1 cellular context compared by ENCODE assay signal in the genomic region with DNA sequence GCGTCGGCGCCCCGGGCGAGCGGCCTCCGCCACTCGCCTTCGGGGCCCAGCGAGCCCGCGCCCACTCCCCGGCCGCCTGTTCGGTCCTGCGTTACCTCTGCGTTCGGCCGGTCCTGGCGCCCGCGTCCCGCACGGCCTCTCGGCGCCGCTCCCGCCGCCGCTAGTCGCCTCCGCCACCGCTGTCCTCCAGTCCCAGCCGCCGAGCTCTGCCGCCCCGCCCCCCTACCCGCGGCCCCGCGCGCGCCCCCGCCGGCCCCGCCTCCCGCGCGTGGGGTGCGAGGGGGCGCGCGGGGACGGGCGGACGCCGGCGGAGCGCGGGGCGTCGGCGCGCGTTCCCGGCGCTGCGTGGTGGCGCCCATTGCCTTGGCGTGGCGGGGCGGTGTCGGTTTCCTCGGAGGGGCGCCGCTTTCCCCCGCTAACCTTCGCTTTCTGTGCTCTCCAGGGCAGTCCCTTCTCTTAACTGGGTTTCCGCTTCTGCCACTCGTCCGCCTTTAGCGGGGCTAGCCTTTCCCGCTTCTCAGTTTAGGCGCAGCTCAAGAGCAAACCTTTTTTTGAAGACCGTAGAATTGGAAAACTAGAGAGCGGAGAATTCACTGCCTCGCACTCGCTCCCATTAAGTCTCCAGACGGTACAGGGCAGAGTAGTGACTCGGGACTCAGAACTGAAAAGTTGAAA.
TF ChIP-seq lines count a peak whose summit lies in the region.

A gene with protein sequence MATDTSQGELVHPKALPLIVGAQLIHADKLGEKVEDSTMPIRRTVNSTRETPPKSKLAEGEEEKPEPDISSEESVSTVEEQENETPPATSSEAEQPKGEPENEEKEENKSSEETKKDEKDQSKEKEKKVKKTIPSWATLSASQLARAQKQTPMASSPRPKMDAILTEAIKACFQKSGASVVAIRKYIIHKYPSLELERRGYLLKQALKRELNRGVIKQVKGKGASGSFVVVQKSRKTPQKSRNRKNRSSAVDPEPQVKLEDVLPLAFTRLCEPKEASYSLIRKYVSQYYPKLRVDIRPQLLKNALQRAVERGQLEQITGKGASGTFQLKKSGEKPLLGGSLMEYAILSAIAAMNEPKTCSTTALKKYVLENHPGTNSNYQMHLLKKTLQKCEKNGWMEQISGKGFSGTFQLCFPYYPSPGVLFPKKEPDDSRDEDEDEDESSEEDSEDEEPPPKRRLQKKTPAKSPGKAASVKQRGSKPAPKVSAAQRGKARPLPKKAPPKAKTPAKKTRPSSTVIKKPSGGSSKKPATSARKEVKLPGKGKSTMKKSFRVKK (minus strand): TSS at position 208 of the 675 bp plus-strand sequence. CDS start 6,867 bp downstream, outside the sequence.

TF ChIP-seq in GM12878, 131 proteins besides CTCF, POLR2A, EP300 and RAD21 (continued from another document and continues in another):
- TF ChIP-seq, protein P1, sequence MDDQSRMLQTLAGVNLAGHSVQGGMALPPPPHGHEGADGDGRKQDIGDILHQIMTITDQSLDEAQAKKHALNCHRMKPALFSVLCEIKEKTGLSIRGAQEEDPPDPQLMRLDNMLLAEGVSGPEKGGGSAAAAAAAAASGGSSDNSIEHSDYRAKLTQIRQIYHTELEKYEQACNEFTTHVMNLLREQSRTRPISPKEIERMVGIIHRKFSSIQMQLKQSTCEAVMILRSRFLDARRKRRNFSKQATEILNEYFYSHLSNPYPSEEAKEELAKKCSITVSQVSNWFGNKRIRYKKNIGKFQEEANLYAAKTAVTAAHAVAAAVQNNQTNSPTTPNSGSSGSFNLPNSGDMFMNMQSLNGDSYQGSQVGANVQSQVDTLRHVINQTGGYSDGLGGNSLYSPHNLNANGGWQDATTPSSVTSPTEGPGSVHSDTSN (IDR thresholded peaks at IDR 0.05; ENCODE audit: insufficient replicate concordance, low read depth, low read length) = no peak
- TF ChIP-seq ZNF207 (IDR thresholded peaks at IDR 0.05; ENCODE audit: borderline replicate concordance) = peak; percentile 65; the same call in 1 of the 2 replicates
- no peak for TF ChIP-seq NR2C1 (IDR thresholded peaks at IDR 0.05)
- TF ChIP-seq TAF1 (IDR thresholded peaks at IDR 0.05; ENCODE audit: borderline replicate concordance, low read depth, low read length) = peak; percentile 66; the same call in 1 of the 2 replicates
- peak; percentile 54 for TF ChIP-seq DPF2 (IDR thresholded peaks at IDR 0.05)
- TF ChIP-seq BMI1 (IDR thresholded peaks at IDR 0.05; ENCODE audit: borderline replicate concordance) = no peak
- no peak; the same call in 1 of the 2 replicates for TF ChIP-seq CREM (IDR thresholded peaks at IDR 0.05; ENCODE audit: low read depth)
- peak; percentile 92 for TF ChIP-seq BACH1 (IDR thresholded peaks at IDR 0.05; ENCODE audit: borderline replicate concordance)
- TF ChIP-seq, protein P2, sequence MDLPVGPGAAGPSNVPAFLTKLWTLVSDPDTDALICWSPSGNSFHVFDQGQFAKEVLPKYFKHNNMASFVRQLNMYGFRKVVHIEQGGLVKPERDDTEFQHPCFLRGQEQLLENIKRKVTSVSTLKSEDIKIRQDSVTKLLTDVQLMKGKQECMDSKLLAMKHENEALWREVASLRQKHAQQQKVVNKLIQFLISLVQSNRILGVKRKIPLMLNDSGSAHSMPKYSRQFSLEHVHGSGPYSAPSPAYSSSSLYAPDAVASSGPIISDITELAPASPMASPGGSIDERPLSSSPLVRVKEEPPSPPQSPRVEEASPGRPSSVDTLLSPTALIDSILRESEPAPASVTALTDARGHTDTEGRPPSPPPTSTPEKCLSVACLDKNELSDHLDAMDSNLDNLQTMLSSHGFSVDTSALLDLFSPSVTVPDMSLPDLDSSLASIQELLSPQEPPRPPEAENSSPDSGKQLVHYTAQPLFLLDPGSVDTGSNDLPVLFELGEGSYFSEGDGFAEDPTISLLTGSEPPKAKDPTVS (IDR thresholded peaks at IDR 0.05; ENCODE audit: low read depth, low read length) = no peak
- TF ChIP-seq KLF5 (IDR thresholded peaks at IDR 0.05; ENCODE audit: partially characterized antibody) = peak; percentile 36
- no peak; the same call in 1 of the 2 replicates for TF ChIP-seq NBN (IDR thresholded peaks at IDR 0.05)
- no peak for TF ChIP-seq MTA2 (IDR thresholded peaks at IDR 0.05; ENCODE audit: low read depth)
- TF ChIP-seq, protein P3, sequence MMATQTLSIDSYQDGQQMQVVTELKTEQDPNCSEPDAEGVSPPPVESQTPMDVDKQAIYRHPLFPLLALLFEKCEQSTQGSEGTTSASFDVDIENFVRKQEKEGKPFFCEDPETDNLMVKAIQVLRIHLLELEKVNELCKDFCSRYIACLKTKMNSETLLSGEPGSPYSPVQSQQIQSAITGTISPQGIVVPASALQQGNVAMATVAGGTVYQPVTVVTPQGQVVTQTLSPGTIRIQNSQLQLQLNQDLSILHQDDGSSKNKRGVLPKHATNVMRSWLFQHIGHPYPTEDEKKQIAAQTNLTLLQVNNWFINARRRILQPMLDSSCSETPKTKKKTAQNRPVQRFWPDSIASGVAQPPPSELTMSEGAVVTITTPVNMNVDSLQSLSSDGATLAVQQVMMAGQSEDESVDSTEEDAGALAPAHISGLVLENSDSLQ (IDR thresholded peaks at IDR 0.05) = no peak
- no peak for TF ChIP-seq ZSCAN29 (IDR thresholded peaks at IDR 0.05)
- TF ChIP-seq IKZF2 (IDR thresholded peaks at IDR 0.05) = peak in 1 of 2 experiments; percentile 37; a peak in 1 of 4 replicates
- TF ChIP-seq NR2F1 (conservative IDR thresholded peaks at IDR 0.05) = peak; percentile 45
- TF ChIP-seq, protein P4, sequence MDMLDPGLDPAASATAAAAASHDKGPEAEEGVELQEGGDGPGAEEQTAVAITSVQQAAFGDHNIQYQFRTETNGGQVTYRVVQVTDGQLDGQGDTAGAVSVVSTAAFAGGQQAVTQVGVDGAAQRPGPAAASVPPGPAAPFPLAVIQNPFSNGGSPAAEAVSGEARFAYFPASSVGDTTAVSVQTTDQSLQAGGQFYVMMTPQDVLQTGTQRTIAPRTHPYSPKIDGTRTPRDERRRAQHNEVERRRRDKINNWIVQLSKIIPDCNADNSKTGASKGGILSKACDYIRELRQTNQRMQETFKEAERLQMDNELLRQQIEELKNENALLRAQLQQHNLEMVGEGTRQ (IDR thresholded peaks at IDR 0.05; ENCODE audit: borderline replicate concordance, low read depth, low read length) = no peak
- TF ChIP-seq, protein P5, sequence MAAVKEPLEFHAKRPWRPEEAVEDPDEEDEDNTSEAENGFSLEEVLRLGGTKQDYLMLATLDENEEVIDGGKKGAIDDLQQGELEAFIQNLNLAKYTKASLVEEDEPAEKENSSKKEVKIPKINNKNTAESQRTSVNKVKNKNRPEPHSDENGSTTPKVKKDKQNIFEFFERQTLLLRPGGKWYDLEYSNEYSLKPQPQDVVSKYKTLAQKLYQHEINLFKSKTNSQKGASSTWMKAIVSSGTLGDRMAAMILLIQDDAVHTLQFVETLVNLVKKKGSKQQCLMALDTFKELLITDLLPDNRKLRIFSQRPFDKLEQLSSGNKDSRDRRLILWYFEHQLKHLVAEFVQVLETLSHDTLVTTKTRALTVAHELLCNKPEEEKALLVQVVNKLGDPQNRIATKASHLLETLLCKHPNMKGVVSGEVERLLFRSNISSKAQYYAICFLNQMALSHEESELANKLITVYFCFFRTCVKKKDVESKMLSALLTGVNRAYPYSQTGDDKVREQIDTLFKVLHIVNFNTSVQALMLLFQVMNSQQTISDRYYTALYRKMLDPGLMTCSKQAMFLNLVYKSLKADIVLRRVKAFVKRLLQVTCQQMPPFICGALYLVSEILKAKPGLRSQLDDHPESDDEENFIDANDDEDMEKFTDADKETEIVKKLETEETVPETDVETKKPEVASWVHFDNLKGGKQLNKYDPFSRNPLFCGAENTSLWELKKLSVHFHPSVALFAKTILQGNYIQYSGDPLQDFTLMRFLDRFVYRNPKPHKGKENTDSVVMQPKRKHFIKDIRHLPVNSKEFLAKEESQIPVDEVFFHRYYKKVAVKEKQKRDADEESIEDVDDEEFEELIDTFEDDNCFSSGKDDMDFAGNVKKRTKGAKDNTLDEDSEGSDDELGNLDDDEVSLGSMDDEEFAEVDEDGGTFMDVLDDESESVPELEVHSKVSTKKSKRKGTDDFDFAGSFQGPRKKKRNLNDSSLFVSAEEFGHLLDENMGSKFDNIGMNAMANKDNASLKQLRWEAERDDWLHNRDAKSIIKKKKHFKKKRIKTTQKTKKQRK (IDR thresholded peaks at IDR 0.05; ENCODE audit: low read depth, low read length) = no peak
- TF ChIP-seq, protein P6, sequence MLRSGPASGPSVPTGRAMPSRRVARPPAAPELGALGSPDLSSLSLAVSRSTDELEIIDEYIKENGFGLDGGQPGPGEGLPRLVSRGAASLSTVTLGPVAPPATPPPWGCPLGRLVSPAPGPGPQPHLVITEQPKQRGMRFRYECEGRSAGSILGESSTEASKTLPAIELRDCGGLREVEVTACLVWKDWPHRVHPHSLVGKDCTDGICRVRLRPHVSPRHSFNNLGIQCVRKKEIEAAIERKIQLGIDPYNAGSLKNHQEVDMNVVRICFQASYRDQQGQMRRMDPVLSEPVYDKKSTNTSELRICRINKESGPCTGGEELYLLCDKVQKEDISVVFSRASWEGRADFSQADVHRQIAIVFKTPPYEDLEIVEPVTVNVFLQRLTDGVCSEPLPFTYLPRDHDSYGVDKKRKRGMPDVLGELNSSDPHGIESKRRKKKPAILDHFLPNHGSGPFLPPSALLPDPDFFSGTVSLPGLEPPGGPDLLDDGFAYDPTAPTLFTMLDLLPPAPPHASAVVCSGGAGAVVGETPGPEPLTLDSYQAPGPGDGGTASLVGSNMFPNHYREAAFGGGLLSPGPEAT (IDR thresholded peaks at IDR 0.05; ENCODE audit: low read depth) = peak; percentile 47; the same call in 1 of the 2 replicates
- no peak for TF ChIP-seq BHLHE40 (IDR thresholded peaks at IDR 0.05; ENCODE audit: borderline replicate concordance in 1 of 2, low read depth in 2 of 2, low read length in 1 of 2)
- TF ChIP-seq GATAD2B (conservative IDR thresholded peaks at IDR 0.05; ENCODE audit: low read depth) = peak; percentile 15; the same call in 1 of the 2 replicates
- no peak for TF ChIP-seq BRCA1 (IDR thresholded peaks at IDR 0.05; ENCODE audit: low read depth, low read length)
- TF ChIP-seq CEBPB (IDR thresholded peaks at IDR 0.05; ENCODE audit: borderline replicate concordance in 1 of 2, low read depth in 2 of 2, low read length in 2 of 2) = no peak
- TF ChIP-seq, protein P7, sequence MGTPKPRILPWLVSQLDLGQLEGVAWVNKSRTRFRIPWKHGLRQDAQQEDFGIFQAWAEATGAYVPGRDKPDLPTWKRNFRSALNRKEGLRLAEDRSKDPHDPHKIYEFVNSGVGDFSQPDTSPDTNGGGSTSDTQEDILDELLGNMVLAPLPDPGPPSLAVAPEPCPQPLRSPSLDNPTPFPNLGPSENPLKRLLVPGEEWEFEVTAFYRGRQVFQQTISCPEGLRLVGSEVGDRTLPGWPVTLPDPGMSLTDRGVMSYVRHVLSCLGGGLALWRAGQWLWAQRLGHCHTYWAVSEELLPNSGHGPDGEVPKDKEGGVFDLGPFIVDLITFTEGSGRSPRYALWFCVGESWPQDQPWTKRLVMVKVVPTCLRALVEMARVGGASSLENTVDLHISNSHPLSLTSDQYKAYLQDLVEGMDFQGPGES (IDR thresholded peaks at IDR 0.05) = no peak
- TF ChIP-seq RELA (IDR thresholded peaks at IDR 0.05; ENCODE audit: borderline replicate concordance, partially characterized antibody) = peak; percentile 39
- TF ChIP-seq RUNX3 (IDR thresholded peaks at IDR 0.05; ENCODE audit: low read length) = no peak
- TF ChIP-seq, protein P8, sequence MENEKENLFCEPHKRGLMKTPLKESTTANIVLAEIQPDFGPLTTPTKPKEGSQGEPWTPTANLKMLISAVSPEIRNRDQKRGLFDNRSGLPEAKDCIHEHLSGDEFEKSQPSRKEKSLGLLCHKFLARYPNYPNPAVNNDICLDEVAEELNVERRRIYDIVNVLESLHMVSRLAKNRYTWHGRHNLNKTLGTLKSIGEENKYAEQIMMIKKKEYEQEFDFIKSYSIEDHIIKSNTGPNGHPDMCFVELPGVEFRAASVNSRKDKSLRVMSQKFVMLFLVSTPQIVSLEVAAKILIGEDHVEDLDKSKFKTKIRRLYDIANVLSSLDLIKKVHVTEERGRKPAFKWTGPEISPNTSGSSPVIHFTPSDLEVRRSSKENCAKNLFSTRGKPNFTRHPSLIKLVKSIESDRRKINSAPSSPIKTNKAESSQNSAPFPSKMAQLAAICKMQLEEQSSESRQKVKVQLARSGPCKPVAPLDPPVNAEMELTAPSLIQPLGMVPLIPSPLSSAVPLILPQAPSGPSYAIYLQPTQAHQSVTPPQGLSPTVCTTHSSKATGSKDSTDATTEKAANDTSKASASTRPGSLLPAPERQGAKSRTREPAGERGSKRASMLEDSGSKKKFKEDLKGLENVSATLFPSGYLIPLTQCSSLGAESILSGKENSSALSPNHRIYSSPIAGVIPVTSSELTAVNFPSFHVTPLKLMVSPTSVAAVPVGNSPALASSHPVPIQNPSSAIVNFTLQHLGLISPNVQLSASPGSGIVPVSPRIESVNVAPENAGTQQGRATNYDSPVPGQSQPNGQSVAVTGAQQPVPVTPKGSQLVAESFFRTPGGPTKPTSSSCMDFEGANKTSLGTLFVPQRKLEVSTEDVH (IDR thresholded peaks at IDR 0.05; ENCODE audit: low read depth, partially characterized antibody) = no peak
- TF ChIP-seq RB1 (IDR thresholded peaks at IDR 0.05; ENCODE audit: borderline replicate concordance) = peak; percentile 52; the same call in 1 of the 2 replicates
- no peak for TF ChIP-seq SMAD1 (IDR thresholded peaks at IDR 0.05; ENCODE audit: low read depth, partially characterized antibody)
- TF ChIP-seq, protein P9, sequence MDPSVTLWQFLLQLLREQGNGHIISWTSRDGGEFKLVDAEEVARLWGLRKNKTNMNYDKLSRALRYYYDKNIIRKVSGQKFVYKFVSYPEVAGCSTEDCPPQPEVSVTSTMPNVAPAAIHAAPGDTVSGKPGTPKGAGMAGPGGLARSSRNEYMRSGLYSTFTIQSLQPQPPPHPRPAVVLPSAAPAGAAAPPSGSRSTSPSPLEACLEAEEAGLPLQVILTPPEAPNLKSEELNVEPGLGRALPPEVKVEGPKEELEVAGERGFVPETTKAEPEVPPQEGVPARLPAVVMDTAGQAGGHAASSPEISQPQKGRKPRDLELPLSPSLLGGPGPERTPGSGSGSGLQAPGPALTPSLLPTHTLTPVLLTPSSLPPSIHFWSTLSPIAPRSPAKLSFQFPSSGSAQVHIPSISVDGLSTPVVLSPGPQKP (IDR thresholded peaks at IDR 0.05; ENCODE audit: low read depth, low read length) = no peak
- TF ChIP-seq, protein P10, sequence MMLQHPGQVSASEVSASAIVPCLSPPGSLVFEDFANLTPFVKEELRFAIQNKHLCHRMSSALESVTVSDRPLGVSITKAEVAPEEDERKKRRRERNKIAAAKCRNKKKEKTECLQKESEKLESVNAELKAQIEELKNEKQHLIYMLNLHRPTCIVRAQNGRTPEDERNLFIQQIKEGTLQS (IDR thresholded peaks at IDR 0.05; ENCODE audit: borderline replicate concordance, extremely low read depth, low read depth, low read length) = no peak
- peak; percentile 83; the same call in 1 of the 2 replicates for TF ChIP-seq LARP7 (IDR thresholded peaks at IDR 0.05)
- TF ChIP-seq CREB1 (IDR thresholded peaks at IDR 0.05; ENCODE audit: low read depth) = peak; percentile 26; the same call in 1 of the 2 replicates
- TF ChIP-seq CBX3 (IDR thresholded peaks at IDR 0.05; ENCODE audit: borderline replicate concordance, low read depth) = no peak
